Comparison of ENCODE assay signal across 8 cellular contexts in genomic region chr18:66616523-66616983, GRCh38. TPM values are rescaled to one million over a fixed set of nuclear protein-coding genes. Genes with fewer than 3 reads are reported as not detected.
DNase-seq lines count a peak whose midpoint lies in the region; ATAC-seq and TF ChIP-seq lines count a peak whose summit lies in the region.

No MANE protein-coding gene starts in this region.

- H3K4me3 ChIP-seq in breast epithelium (no peak overlapping the region), HL-60 (replicated peaks; ENCODE audit: insufficient read depth, low read length) (no peak overlapping the region), body of pancreas (no peak overlapping the region)

- POLR2A ChIA-PET in MCF 10A (lab: Yijun Ruan, JAX) = no interaction called here

- no peak overlapping the region for H3K27ac Mint-ChIP-seq in MCF 10A (ENCODE audit: low read depth, unreplicated experiment)

- TF ChIP-seq CTCF in MCF 10A (IDR thresholded peaks at IDR 0.05; ENCODE audit: unreplicated experiment) (peak; percentile 33), breast epithelium (IDR thresholded peaks at IDR 0.05) (no peak), HL-60 (IDR thresholded peaks at IDR 0.05; ENCODE audit: insufficient read depth, low read length) (peak; percentile 43), body of pancreas (IDR thresholded peaks at IDR 0.05) (peak in 1 of 7 experiments; percentile 18)

- no peaks in the 10 kb centered on the region for H3K9me3 Mint-ChIP-seq in MCF 10A (ENCODE audit: unreplicated experiment)

- H3K4me3 Mint-ChIP-seq in MCF 10A (ENCODE audit: unreplicated experiment) = no peak overlapping the region

- TF ChIP-seq POLR2A in breast epithelium (IDR thresholded peaks at IDR 0.05) (no peak), body of pancreas (IDR thresholded peaks at IDR 0.05) (no peak)

- H3K4me1 Mint-ChIP-seq in MCF 10A (ENCODE audit: insufficient read depth, unreplicated experiment) = no peaks in the 10 kb centered on the region

- H3K27me3 ChIP-seq in breast epithelium (no peaks in the 10 kb centered on the region), HL-60 (ENCODE audit: insufficient read depth, poor library complexity, severe bottlenecking) (no peaks in the 10 kb centered on the region), body of pancreas (no peaks in the 10 kb centered on the region)

- peaks cover 16% of the 10 kb centered on the region for H3K27me3 Mint-ChIP-seq in MCF 10A (ENCODE audit: insufficient read depth, unreplicated experiment)

- H3K27ac ChIP-seq in breast epithelium (no peak overlapping the region), HL-60 (replicated peaks) (no peak overlapping the region), body of pancreas (no peak overlapping the region)

- 47 to 66% methylated on average over 2 to 4 of the region's 4 CpGs for WGBS in body of pancreas, 2 donors

- ATAC-seq in body of pancreas = peak; percentile 21

- CTCF ChIA-PET in MCF 10A (lab: Yijun Ruan, JAX) = interaction anchor here (0.6 to 1.0 kb wide), 2 partner anchors 68 to 89 kb away, joined by 3 read pairs; no protein-coding TSS in a partner anchor

- H3K9me3 ChIP-seq in breast epithelium (peaks cover 0 to 7% of the 10 kb centered on the region in 2 donors), body of pancreas (no peaks in the 10 kb centered on the region)

- H3K4me1 ChIP-seq in breast epithelium (no peaks in the 10 kb centered on the region), body of pancreas (no peaks in the 10 kb centered on the region)

- H3K36me3 ChIP-seq in breast epithelium (no peaks in the 10 kb centered on the region), body of pancreas (replicated peaks in 1 of 2; ENCODE audit: insufficient read depth in 1 of 2, low read depth in 2 of 2) (no peaks in the 10 kb centered on the region)

- H3K36me3 Mint-ChIP-seq in MCF 10A (ENCODE audit: insufficient read depth, unreplicated experiment) = no peaks in the 10 kb centered on the region

- intact Hi-C loops in MCF 10A (cut with micrococcal nuclease) (no loop called here), breast epithelium (cut with DNase I; ENCODE audit: low total_unique reads) (no loop called here), body of pancreas (cut with DNase I) (no loop called here)

- peak; percentile 31 for DNase-seq in MCF 10A (ENCODE audit: unreplicated experiment)
- DNase-seq in breast epithelium (ENCODE audit: low spot score in 2 of 2) = no peak
- peak in 1 of 2 experiments; percentile 33 for DNase-seq in HL-60 (ENCODE audit: low read depth in 1 of 2, low spot score in 1 of 2)
- DNase-seq in body of pancreas = peak in 1 of 4 donors; percentile 6
- peak; percentile 1 for DNase-seq in renal cortical epithelial cell (ENCODE audit: low read depth)
- no peak for DNase-seq in activated CD8-positive, alpha-beta memory T cell treated with anti-CD3 and anti-CD28 coated beads for 24 hours
- no peak for DNase-seq in CD1c-positive myeloid dendritic cell (ENCODE audit: extremely low spot score)
- DNase-seq in stimulated activated naive CD4-positive, alpha-beta T cell (lab: John Stamatoyannopoulos, UW) = no peak

- BruUV-seq in MCF 10A (replicated peaks; lab: Mats Ljungman, UMichigan) = no TSS peak

RNA-seq across cellular contexts. Expression of gene CDH19, which starts 12.7 kb away (rescaled TPM):
- total RNA-seq in MCF 10A (2022) (not detected in 2 replicates), breast epithelium (10 to 100 TPM in 1 of 3 donors, under 1 TPM in 2; 0.64 to 12.9 (median 0.98) TPM), body of pancreas (1 to 10 TPM; 1.3 to 3.9 TPM), renal cortical epithelial cell (not detected in 2 replicates)

Comparison
In these comparisons a context has a peak if more than half of its experiments do, and no peak if none do; other contexts are left out.
1. DNase-seq: peak in MCF 10A (single experiment) and renal cortical epithelial cell (single experiment); none in breast epithelium (0 of 2), activated CD8-positive, alpha-beta memory T cell treated with anti-CD3 and anti-CD28 coated beads for 24 hours (single experiment), CD1c-positive myeloid dendritic cell (single experiment) and stimulated activated naive CD4-positive, alpha-beta T cell (0 of 6).
2. CTCF ChIP-seq: peak in MCF 10A (single experiment) and HL-60 (single experiment); none in breast epithelium (0 of 3).